Comparison of ENCODE assay signal across 18 cellular contexts in genomic region chr5:134521831-134522230, GRCh38.
"Had no signal": no experiment of that assay in that cellular context is flagged by ENCODE, and none has a peak within 500 bp of the region (broad histone marks: within the 10 kb centered on the region; RNA-seq: fewer than 3 reads in every experiment).

No MANE protein-coding gene starts in this region.

- H3K27ac ChIP-seq: coronary artery, upper lobe of right lung, VCaP had no signal

- H3K9me3 ChIP-seq: ascending aorta, spleen, upper lobe of right lung had no signal

- H3K9me3 Mint-ChIP-seq: activated T-cell treated with anti-CD3 and anti-CD28 coated beads, Interleukin-2, amount 50 U/mL, for 72 hours; mesothelial cell of epicardium; nephron progenitor cell had no signal

- H3K4me3 ChIP-seq: ascending aorta, coronary artery, spleen, upper lobe of right lung had no signal

- H3K27ac Mint-ChIP-seq: activated T-cell treated with anti-CD3 and anti-CD28 coated beads, Interleukin-2, amount 50 U/mL, for 72 hours; mesothelial cell of epicardium; nephron progenitor cell had no signal

- H3K27me3 ChIP-seq: ascending aorta, spleen, upper lobe of right lung had no signal

- ATAC-seq: activated T-cell treated with anti-CD3 and anti-CD28 coated beads, Interleukin-2, amount 50 U/mL, for 72 hours; left lobe of liver; upper lobe of right lung had no signal

- H3K36me3 ChIP-seq: ascending aorta, spleen, upper lobe of right lung had no signal

- H3K4me3 Mint-ChIP-seq: activated T-cell treated with anti-CD3 and anti-CD28 coated beads, Interleukin-2, amount 50 U/mL, for 72 hours; mesothelial cell of epicardium; nephron progenitor cell had no signal

- H3K36me3 Mint-ChIP-seq: mesothelial cell of epicardium had no signal

- DNase-seq: activated CD4-positive, CD25-positive, alpha-beta regulatory T cell treated with anti-CD3 and anti-CD28 coated beads, Interleukin-2, amount 50 U/mL, for 72 hours; activated CD8-positive, alpha-beta memory T cell treated with anti-CD3 and anti-CD28 coated beads for 24 hours; activated effector memory CD4-positive, alpha-beta T cell treated with anti-CD3 and anti-CD28 coated beads, Interleukin-2, amount 50 U/mL, for 16 hours; activated naive CD4-positive, alpha-beta T cell treated with anti-CD3 and anti-CD28 coated beads, Interleukin-2, amount 50 U/mL, for 16 hours; activated T-cell treated with anti-CD3 and anti-CD28 coated beads, Interleukin-2, amount 50 U/mL, for 72 hours; hypothalamus; nephron progenitor cell; occipital lobe; posterior cingulate gyrus; spleen; stimulated activated CD8-positive, alpha-beta memory T cell treated with anti-CD3 and anti-CD28 coated beads, Interleukin-4, amount 100 ng/mL, for 48 hours; stimulated activated naive CD4-positive, alpha-beta T cell; upper lobe of right lung had no signal
